Comparison of ENCODE assay signal across 1 cellular context in the genomic region with DNA sequence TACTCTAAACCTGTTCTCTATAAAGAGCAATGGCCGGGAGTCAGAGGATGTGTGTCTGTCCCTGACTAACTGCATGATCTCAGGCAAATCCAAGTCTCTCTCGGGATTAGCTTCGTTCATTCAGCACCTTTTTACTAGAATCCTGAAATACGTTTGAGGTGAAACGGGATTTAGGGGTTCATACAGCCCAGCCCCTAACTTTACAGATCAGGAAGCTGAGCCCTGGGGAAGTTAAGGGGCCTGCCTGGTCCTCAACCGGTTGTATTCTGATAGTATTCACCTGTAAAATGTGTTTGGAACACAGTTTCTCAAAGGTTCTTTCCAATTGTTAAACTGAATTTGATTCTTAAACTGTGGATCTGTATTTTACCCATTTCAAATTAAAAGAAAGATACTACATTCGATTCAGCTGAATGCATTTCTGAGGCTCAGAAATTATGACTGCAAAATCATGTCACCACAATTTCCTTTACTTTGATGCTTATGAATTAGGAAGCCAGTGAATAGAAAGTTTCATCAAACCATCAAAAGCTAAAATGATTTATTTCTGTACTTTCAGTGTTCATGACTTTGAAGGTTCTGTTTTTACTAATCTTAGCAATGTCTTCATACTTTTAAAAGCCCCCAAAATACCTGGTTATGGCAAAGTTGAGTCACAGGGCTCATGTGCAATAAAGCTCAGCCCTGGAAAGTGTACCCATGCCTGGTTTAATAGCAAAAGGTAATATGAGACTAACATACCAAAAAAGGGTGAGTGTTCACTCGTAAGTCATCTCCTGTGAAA.
TF ChIP-seq lines count a peak whose summit lies in the region.

No MANE protein-coding gene starts in this region.

TF ChIP-seq in HCT116, 20 proteins besides CTCF, POLR2A, EP300 and RAD21 (continued from another document):
- TF ChIP-seq FOSL1 (IDR thresholded peaks at IDR 0.05; ENCODE audit: low read depth) (peak; percentile 77), SP1 (IDR thresholded peaks at IDR 0.05; ENCODE audit: low read depth) (peak; percentile 59)
- TF ChIP-seq, protein P1, sequence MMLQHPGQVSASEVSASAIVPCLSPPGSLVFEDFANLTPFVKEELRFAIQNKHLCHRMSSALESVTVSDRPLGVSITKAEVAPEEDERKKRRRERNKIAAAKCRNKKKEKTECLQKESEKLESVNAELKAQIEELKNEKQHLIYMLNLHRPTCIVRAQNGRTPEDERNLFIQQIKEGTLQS (IDR thresholded peaks at IDR 0.05): no peak
